In genomic region chr17:47879028-47879585, GRCh38 we compare ENCODE assay signal across 18 cellular contexts. TPM values are rescaled to one million over a fixed set of nuclear protein-coding genes. Genes with fewer than 3 reads are reported as not detected.
A peak's percentile ranks its signal among the peaks of the same experiment; 100 is the strongest.
DNase-seq lines count a peak whose midpoint lies in the region; ATAC-seq and TF ChIP-seq lines count a peak whose summit lies in the region.
"Had no signal": no experiment of that assay in that cellular context is flagged by ENCODE, and none has a peak within 500 bp of the region (broad histone marks: within the 10 kb centered on the region; RNA-seq: fewer than 3 reads in every experiment).

No MANE protein-coding gene starts in this region.

- CTCF ChIA-PET in PC-3 (lab: Charles Lee), result interaction anchor here (0.7 kb wide), 1 partner anchor 28 kb away, joined by 6 read pairs; the partner anchor contains the start of gene SP6

- no peaks in the 10 kb centered on the region for H3K4me1 ChIP-seq in PC-3 (ENCODE audit: insufficient read depth, low read length)
- H3K4me1 ChIP-seq: thyroid gland had no signal

- no peaks in the 10 kb centered on the region for H3K36me3 Mint-ChIP-seq in activated naive CD8-positive, alpha-beta T cell treated with anti-CD3 and anti-CD28 coated beads, Interleukin-2, amount 50 U/mL, for 24 hours (ENCODE audit: low read depth)
- no peaks in the 10 kb centered on the region for H3K36me3 Mint-ChIP-seq in activated naive CD8-positive, alpha-beta T cell treated with anti-CD3 and anti-CD28 coated beads for 36 hours
- no peaks in the 10 kb centered on the region for H3K36me3 Mint-ChIP-seq in type B pancreatic cell

- no peak overlapping the region for H3K9ac ChIP-seq in PC-3 (ENCODE audit: low read length)

- H3K9me2 ChIP-seq in PC-3 (replicated peaks; ENCODE audit: low read length), result no peaks in the 10 kb centered on the region

- no peak overlapping the region for H3K4me3 ChIP-seq in PC-3 (ENCODE audit: low read length)
- H3K4me3 ChIP-seq: prostate gland, thyroid gland had no signal

- H3K4me3 Mint-ChIP-seq in activated naive CD8-positive, alpha-beta T cell treated with anti-CD3 and anti-CD28 coated beads, Interleukin-2, amount 50 U/mL, for 24 hours, result no peak overlapping the region
- no peak overlapping the region for H3K4me3 Mint-ChIP-seq in activated naive CD8-positive, alpha-beta T cell treated with anti-CD3 and anti-CD28 coated beads for 36 hours
- H3K4me3 Mint-ChIP-seq in type B pancreatic cell, result peak overlapping the region; percentile 39
- H3K4me3 Mint-ChIP-seq: T-helper 1 cell treated with Interleukin-12 subunit alpha and Interleukin-12 subunit beta and Interleukin-4 antibody, amounts not matched to agents 30 μg/mL and 1 μg/mL, for 36 hours had no signal

- H3K79me2 ChIP-seq in PC-3 (ENCODE audit: low read length), result no peaks in the 10 kb centered on the region

- no peaks in the 10 kb centered on the region for H4K20me1 ChIP-seq in PC-3 (ENCODE audit: low read length)

- H3F3A ChIP-seq in PC-3 (ENCODE audit: low read length, unreplicated experiment), result no peaks in the 10 kb centered on the region

- H3K27me3 Mint-ChIP-seq in activated naive CD8-positive, alpha-beta T cell treated with anti-CD3 and anti-CD28 coated beads, Interleukin-2, amount 50 U/mL, for 24 hours, result peaks cover 16% of the 10 kb centered on the region
- H3K27me3 Mint-ChIP-seq in activated naive CD8-positive, alpha-beta T cell treated with anti-CD3 and anti-CD28 coated beads for 36 hours, result peaks cover 15% of the 10 kb centered on the region
- peaks cover 63% of the 10 kb centered on the region for H3K27me3 Mint-ChIP-seq in type B pancreatic cell

- no peaks in the 10 kb centered on the region for H3K9me3 Mint-ChIP-seq in activated naive CD8-positive, alpha-beta T cell treated with anti-CD3 and anti-CD28 coated beads, Interleukin-2, amount 50 U/mL, for 24 hours
- no peaks in the 10 kb centered on the region for H3K9me3 Mint-ChIP-seq in activated naive CD8-positive, alpha-beta T cell treated with anti-CD3 and anti-CD28 coated beads for 36 hours
- H3K9me3 Mint-ChIP-seq in type B pancreatic cell, result no peaks in the 10 kb centered on the region
- H3K9me3 Mint-ChIP-seq: T-helper 1 cell treated with Interleukin-12 subunit alpha and Interleukin-12 subunit beta and Interleukin-4 antibody, amounts not matched to agents 30 μg/mL and 1 μg/mL, for 36 hours had no signal

- no peak overlapping the region for H3K27ac Mint-ChIP-seq in activated naive CD8-positive, alpha-beta T cell treated with anti-CD3 and anti-CD28 coated beads, Interleukin-2, amount 50 U/mL, for 24 hours
- H3K27ac Mint-ChIP-seq in activated naive CD8-positive, alpha-beta T cell treated with anti-CD3 and anti-CD28 coated beads for 36 hours, result no peak overlapping the region
- peak overlapping the region; percentile 65 for H3K27ac Mint-ChIP-seq in type B pancreatic cell
- H3K27ac Mint-ChIP-seq: T-helper 1 cell treated with Interleukin-12 subunit alpha and Interleukin-12 subunit beta and Interleukin-4 antibody, amounts not matched to agents 30 μg/mL and 1 μg/mL, for 36 hours had no signal

- TF ChIP-seq CTCF in PC-3 (conservative IDR thresholded peaks at IDR 0.05; ENCODE audit: low read depth, low read length) (no peak), type B pancreatic cell (conservative IDR thresholded peaks at IDR 0.05) (no peak)

- no peak overlapping the region for H2AFZ ChIP-seq in PC-3 (ENCODE audit: low read length)

- no peak overlapping the region for H3K27ac ChIP-seq in PC-3 (ENCODE audit: low read length)
- H3K27ac ChIP-seq: prostate gland, thyroid gland had no signal

- no peak overlapping the region for H3K4me2 ChIP-seq in PC-3 (ENCODE audit: low read length)

- H3K36me3 ChIP-seq in PC-3 (ENCODE audit: low read depth, low read length), result no peaks in the 10 kb centered on the region
- H3K36me3 ChIP-seq: prostate gland, thyroid gland had no signal

- intact Hi-C loops in PC-3 (cut with micrococcal nuclease), result no loop called here

- DNase-seq in activated naive CD8-positive, alpha-beta T cell treated with anti-CD3 and anti-CD28 coated beads, Interleukin-2, amount 50 U/mL, for 24 hours, result no peak
- DNase-seq in activated naive CD8-positive, alpha-beta T cell treated with anti-CD3 and anti-CD28 coated beads for 36 hours, result no peak
- DNase-seq in PC-3 (no peak), glomerular visceral epithelial cell (ENCODE audit: extremely low spot score) (peak; percentile 78), type B pancreatic cell (ENCODE audit: extremely low spot score, unreplicated experiment) (no peak), NCI-H748 treated with DMSO at 0.1 percent for 48 hours (lab: John Stamatoyannopoulos, UW) (no peak), HuH-7.5 (ENCODE audit: low spot score) (no peak)
- DNase-seq: activated CD4-positive, alpha-beta T cell treated with anti-CD3 and anti-CD28 coated beads, Interleukin-2, amount 50 U/mL, for 1 hour; activated effector memory CD4-positive, alpha-beta T cell treated with anti-CD3 and anti-CD28 coated beads, Interleukin-2, amount 50 U/mL, for 16 hours; caudate nucleus; DMS53; glutamatergic neuron; islet precursor cell; NCI-H524; thyroid gland had no signal

- POLR2A ChIA-PET in PC-3 (lab: Charles Lee; ENCODE audit: unreplicated experiment), result interaction anchor here (0.6 kb wide), 1 partner anchor 48 kb away, joined by 4 read pairs; the partner anchor contains the start of genes LRRC46 and MRPL10

- H3K9me3 ChIP-seq in PC-3 (ENCODE audit: low read length), result no peaks in the 10 kb centered on the region
- H3K9me3 ChIP-seq: prostate gland, thyroid gland had no signal

- H3K4me1 Mint-ChIP-seq in activated naive CD8-positive, alpha-beta T cell treated with anti-CD3 and anti-CD28 coated beads, Interleukin-2, amount 50 U/mL, for 24 hours, result peaks cover 14% of the 10 kb centered on the region
- peaks cover 8% of the 10 kb centered on the region for H3K4me1 Mint-ChIP-seq in activated naive CD8-positive, alpha-beta T cell treated with anti-CD3 and anti-CD28 coated beads for 36 hours
- peaks cover 22% of the 10 kb centered on the region for H3K4me1 Mint-ChIP-seq in type B pancreatic cell (ENCODE audit: unreplicated experiment)

- H3K27me3 ChIP-seq in PC-3 (ENCODE audit: low read length), result no peaks in the 10 kb centered on the region
- H3K27me3 ChIP-seq: thyroid gland had no signal

- peak; percentile 92 for ATAC-seq in activated naive CD8-positive, alpha-beta T cell treated with anti-CD3 and anti-CD28 coated beads, Interleukin-2, amount 50 U/mL, for 24 hours
- ATAC-seq in PC-3 (peak; percentile 25; the same call in 1 of the 2 replicates), GM21528 (IDR thresholded peaks at IDR 0.05; ENCODE audit: low FRiP score, unreplicated experiment) (no peak)

- BruUV-seq in PC-3 (replicated peaks; lab: Mats Ljungman, UMichigan), result no TSS peak

RNA-seq across cellular contexts. Expression of gene SP2, which starts 16.9 kb away (rescaled TPM):
- 10 to 100 TPM; 18.1 to 18.8 TPM for total RNA-seq in activated naive CD8-positive, alpha-beta T cell treated with anti-CD3 and anti-CD28 coated beads for 36 hours
- 3.9 and 6.5 TPM in 2 replicates for total RNA-seq in PC-3 (2014; rRNA removed)
- 16.9 and 22.0 TPM in 2 replicates for total RNA-seq in type B pancreatic cell (ENCODE audit: low replicate concordance)

RNA-seq across cellular contexts. Expression of gene SP6, which starts 28.1 kb away (rescaled TPM):
- total RNA-seq in activated naive CD8-positive, alpha-beta T cell treated with anti-CD3 and anti-CD28 coated beads for 36 hours, result not detected
- total RNA-seq in PC-3 (2014; rRNA removed) (3.1 and 3.9 TPM in 2 replicates), type B pancreatic cell (ENCODE audit: low replicate concordance) (19.3 and 75.1 TPM in 2 replicates)

RNA-seq across cellular contexts. Expression of gene SCRN2, which starts 38.0 kb away (rescaled TPM):
- total RNA-seq in activated naive CD8-positive, alpha-beta T cell treated with anti-CD3 and anti-CD28 coated beads for 36 hours, result 10 to 100 TPM; 15.3 to 17.1 TPM
- total RNA-seq in PC-3 (2014; rRNA removed) (44.0 and 47.9 TPM in 2 replicates), type B pancreatic cell (ENCODE audit: low replicate concordance) (34.9 and 45.2 TPM in 2 replicates)

RNA-seq across cellular contexts. Expression of gene LRRC46, which starts 47.6 kb away (rescaled TPM):
- total RNA-seq in activated naive CD8-positive, alpha-beta T cell treated with anti-CD3 and anti-CD28 coated beads for 36 hours, result under 1 TPM; 0.46 to 0.68 TPM
- total RNA-seq in PC-3 (2014; rRNA removed) (0.44 and 1.2 TPM in 2 replicates), type B pancreatic cell (ENCODE audit: low replicate concordance) (0.64 and 2.8 TPM in 2 replicates)

RNA-seq across cellular contexts. Expression of gene MRPL10, which starts 47.8 kb away (rescaled TPM):
- total RNA-seq in activated naive CD8-positive, alpha-beta T cell treated with anti-CD3 and anti-CD28 coated beads for 36 hours, result 10 to 100 TPM; 70.0 to 75.2 TPM
- 54.5 and 74.2 TPM in 2 replicates for total RNA-seq in PC-3 (2014; rRNA removed)
- total RNA-seq in type B pancreatic cell (ENCODE audit: low replicate concordance), result 37.7 and 49.4 TPM in 2 replicates
